Comparison of ENCODE assay signal across 1 cellular context in the genomic region with DNA sequence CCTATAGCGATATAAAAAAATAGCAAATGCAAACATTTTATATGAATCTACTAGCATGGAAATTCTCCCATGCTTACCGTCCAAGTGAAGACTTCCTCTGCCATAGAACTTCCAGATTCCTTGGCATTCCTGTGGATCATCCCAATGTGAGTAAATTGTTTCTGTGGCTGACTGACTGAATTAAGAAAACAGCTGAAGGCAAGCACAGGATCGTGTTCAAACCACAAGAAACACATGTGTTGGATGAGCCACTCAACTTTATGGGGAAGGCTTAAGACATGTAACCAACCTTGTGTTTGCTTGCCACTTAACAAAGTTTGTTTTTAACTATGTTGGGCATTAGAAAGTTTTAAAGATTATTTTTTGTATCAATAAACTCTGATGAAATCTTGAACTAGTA.
TF ChIP-seq lines count a peak whose summit lies in the region.

No MANE protein-coding gene starts in this region.

TF ChIP-seq in H1, 55 proteins besides CTCF, POLR2A, EP300 and RAD21 (continued from another document):
- TF ChIP-seq, protein P1, sequence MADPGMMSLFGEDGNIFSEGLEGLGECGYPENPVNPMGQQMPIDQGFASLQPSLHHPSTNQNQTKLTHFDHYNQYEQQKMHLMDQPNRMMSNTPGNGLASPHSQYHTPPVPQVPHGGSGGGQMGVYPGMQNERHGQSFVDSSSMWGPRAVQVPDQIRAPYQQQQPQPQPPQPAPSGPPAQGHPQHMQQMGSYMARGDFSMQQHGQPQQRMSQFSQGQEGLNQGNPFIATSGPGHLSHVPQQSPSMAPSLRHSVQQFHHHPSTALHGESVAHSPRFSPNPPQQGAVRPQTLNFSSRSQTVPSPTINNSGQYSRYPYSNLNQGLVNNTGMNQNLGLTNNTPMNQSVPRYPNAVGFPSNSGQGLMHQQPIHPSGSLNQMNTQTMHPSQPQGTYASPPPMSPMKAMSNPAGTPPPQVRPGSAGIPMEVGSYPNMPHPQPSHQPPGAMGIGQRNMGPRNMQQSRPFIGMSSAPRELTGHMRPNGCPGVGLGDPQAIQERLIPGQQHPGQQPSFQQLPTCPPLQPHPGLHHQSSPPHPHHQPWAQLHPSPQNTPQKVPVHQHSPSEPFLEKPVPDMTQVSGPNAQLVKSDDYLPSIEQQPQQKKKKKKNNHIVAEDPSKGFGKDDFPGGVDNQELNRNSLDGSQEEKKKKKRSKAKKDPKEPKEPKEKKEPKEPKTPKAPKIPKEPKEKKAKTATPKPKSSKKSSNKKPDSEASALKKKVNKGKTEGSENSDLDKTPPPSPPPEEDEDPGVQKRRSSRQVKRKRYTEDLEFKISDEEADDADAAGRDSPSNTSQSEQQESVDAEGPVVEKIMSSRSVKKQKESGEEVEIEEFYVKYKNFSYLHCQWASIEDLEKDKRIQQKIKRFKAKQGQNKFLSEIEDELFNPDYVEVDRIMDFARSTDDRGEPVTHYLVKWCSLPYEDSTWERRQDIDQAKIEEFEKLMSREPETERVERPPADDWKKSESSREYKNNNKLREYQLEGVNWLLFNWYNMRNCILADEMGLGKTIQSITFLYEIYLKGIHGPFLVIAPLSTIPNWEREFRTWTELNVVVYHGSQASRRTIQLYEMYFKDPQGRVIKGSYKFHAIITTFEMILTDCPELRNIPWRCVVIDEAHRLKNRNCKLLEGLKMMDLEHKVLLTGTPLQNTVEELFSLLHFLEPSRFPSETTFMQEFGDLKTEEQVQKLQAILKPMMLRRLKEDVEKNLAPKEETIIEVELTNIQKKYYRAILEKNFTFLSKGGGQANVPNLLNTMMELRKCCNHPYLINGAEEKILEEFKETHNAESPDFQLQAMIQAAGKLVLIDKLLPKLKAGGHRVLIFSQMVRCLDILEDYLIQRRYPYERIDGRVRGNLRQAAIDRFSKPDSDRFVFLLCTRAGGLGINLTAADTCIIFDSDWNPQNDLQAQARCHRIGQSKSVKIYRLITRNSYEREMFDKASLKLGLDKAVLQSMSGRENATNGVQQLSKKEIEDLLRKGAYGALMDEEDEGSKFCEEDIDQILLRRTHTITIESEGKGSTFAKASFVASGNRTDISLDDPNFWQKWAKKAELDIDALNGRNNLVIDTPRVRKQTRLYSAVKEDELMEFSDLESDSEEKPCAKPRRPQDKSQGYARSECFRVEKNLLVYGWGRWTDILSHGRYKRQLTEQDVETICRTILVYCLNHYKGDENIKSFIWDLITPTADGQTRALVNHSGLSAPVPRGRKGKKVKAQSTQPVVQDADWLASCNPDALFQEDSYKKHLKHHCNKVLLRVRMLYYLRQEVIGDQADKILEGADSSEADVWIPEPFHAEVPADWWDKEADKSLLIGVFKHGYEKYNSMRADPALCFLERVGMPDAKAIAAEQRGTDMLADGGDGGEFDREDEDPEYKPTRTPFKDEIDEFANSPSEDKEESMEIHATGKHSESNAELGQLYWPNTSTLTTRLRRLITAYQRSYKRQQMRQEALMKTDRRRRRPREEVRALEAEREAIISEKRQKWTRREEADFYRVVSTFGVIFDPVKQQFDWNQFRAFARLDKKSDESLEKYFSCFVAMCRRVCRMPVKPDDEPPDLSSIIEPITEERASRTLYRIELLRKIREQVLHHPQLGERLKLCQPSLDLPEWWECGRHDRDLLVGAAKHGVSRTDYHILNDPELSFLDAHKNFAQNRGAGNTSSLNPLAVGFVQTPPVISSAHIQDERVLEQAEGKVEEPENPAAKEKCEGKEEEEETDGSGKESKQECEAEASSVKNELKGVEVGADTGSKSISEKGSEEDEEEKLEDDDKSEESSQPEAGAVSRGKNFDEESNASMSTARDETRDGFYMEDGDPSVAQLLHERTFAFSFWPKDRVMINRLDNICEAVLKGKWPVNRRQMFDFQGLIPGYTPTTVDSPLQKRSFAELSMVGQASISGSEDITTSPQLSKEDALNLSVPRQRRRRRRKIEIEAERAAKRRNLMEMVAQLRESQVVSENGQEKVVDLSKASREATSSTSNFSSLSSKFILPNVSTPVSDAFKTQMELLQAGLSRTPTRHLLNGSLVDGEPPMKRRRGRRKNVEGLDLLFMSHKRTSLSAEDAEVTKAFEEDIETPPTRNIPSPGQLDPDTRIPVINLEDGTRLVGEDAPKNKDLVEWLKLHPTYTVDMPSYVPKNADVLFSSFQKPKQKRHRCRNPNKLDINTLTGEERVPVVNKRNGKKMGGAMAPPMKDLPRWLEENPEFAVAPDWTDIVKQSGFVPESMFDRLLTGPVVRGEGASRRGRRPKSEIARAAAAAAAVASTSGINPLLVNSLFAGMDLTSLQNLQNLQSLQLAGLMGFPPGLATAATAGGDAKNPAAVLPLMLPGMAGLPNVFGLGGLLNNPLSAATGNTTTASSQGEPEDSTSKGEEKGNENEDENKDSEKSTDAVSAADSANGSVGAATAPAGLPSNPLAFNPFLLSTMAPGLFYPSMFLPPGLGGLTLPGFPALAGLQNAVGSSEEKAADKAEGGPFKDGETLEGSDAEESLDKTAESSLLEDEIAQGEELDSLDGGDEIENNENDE (IDR thresholded peaks at IDR 0.05; ENCODE audit: insufficient replicate concordance, low read length), result no peak
- TF ChIP-seq KDM4A (IDR thresholded peaks at IDR 0.05; ENCODE audit: low read depth, low read length, severe bottlenecking) (no peak), NRF1 (IDR thresholded peaks at IDR 0.05; ENCODE audit: low read depth, low read length) (no peak), SP2 (IDR thresholded peaks at IDR 0.05; ENCODE audit: low read length) (no peak), CHD2 (IDR thresholded peaks at IDR 0.05; ENCODE audit: low read length) (no peak), TEAD4 (IDR thresholded peaks at IDR 0.05; ENCODE audit: low read depth, low read length) (no peak)
TF ChIP-seq in H1: peak in this region for 0.
